In the genomic region with DNA sequence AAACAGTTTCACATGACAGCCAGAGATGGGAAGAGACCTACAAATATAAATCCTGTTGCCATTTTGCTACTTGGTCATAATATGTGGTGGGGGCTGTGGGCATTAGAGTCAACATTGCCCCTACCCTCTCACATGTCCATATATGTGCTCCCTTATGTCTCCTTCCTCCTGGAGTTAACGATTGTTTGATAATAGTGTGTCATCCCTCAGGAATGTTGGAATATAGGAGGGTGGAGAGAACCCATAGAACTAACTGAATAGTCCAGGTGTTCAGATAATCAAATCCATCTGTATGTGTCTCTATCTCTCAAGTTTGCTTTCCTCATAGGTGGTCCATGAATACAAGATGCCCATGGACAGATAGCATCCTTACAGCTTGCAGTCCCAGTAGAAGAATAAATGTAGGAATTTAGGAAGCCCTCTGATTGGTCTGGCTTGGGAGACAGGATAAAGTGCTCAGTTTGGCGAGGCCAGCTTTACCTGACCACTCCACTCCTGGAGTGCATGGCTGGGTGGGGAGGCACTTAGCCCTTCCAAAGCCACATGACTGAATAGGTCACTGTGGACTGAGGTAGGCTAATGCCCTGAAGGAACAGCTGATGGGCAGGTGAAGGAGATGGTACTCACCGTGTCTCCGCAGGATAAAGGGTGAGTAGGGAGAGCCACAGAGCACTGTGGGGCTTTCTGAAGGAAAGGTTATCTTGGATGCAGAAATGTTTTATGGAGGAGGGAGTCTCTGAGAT, we compare ENCODE assay signal across 29 cellular contexts.
DNase-seq lines count a peak whose midpoint lies in the region; ATAC-seq and TF ChIP-seq lines count a peak whose summit lies in the region.
"Had no signal": no experiment of that assay in that cellular context is flagged by ENCODE, and none has a peak within 500 bp of the region (broad histone marks: within the 10 kb centered on the region; RNA-seq: fewer than 3 reads in every experiment).

No MANE protein-coding gene starts in this region.

- H3F3A ChIP-seq in PC-3 (ENCODE audit: low read length, unreplicated experiment) = no peaks in the 10 kb centered on the region

- H3K27me3 ChIP-seq in PC-3 (ENCODE audit: low read length) (no peaks in the 10 kb centered on the region), hepatocyte (no peaks in the 10 kb centered on the region)
- H3K27me3 ChIP-seq: BLaER1 treated with 17β-estradiol and CSF1 and Interleukin-3, amounts not matched to agents 10 nM and 100 nM; breast epithelium; right lobe of liver; tibial nerve had no signal

- peaks cover 14% of the 10 kb centered on the region for H3K27me3 Mint-ChIP-seq in stimulated activated memory B cell treated with anti-CD40 and anti-IgM and Interleukin-4, amounts not matched to agents 10 μg/mL and 1 μg/mL and 100 μg/mL, for 72 hours
- H3K27me3 Mint-ChIP-seq in naive thymus-derived CD8-positive, alpha-beta T cell = peaks cover 4 to 20% (median 7%) of the 10 kb centered on the region in 5 donors

- DNase-seq in ELR (ENCODE audit: low read depth) (peak; percentile 21), PC-3 (peak; percentile 88), hepatocyte (ENCODE audit: low spot score) (no peak), posterior cingulate gyrus (no peak)
- DNase-seq in naive thymus-derived CD8-positive, alpha-beta T cell = no peak
- DNase-seq: activated CD4-positive, alpha-beta T cell treated with anti-CD3 and anti-CD28 coated beads for 36 hours; activated CD8-positive, alpha-beta T cell treated with anti-CD3 and anti-CD28 coated beads, Interleukin-2, amount 10 ng/mL, durations not matched to agents 7 days and 5 days; amygdala; GF-D8; HCEC 1CT; hypothalamus; Kasumi-1; left lung; naive B cell; NCI-H146; NCI-H2171 treated with DMSO at 0.1 percent for 48 hours; NCI-H524 treated with DMSO at 0.1 percent for 48 hours; right lobe of liver had no signal

- H3K36me3 ChIP-seq in PC-3 (ENCODE audit: low read depth, low read length) (no peaks in the 10 kb centered on the region), hepatocyte (replicated peaks; ENCODE audit: insufficient read depth, low read depth) (no peaks in the 10 kb centered on the region)
- H3K36me3 ChIP-seq: BLaER1 treated with 17β-estradiol and CSF1 and Interleukin-3, amounts not matched to agents 10 nM and 100 nM; breast epithelium; gastroesophageal sphincter; left lung; neutrophil; right lobe of liver; tibial nerve had no signal

- ATAC-seq in PC-3 = peak; percentile 98
- peak; percentile 51 for ATAC-seq in stimulated activated memory B cell treated with anti-CD40 and anti-IgM and Interleukin-4, amounts not matched to agents 10 μg/mL and 1 μg/mL and 100 μg/mL, for 72 hours
- no peak for ATAC-seq in naive thymus-derived CD8-positive, alpha-beta T cell
- no peak for ATAC-seq in GM21723 (IDR thresholded peaks at IDR 0.05; ENCODE audit: unreplicated experiment)
- ATAC-seq: activated CD4-positive, alpha-beta T cell treated with anti-CD3 and anti-CD28 coated beads for 36 hours; activated CD8-positive, alpha-beta T cell treated with anti-CD3 and anti-CD28 coated beads, Interleukin-2, amount 10 ng/mL, durations not matched to agents 7 days and 5 days; gastroesophageal sphincter; left lung; Panc1; right lobe of liver had no signal

- CTCF ChIA-PET in PC-3 (lab: Charles Lee) = no interaction called here

- no TSS peak for BruUV-seq in PC-3 (replicated peaks; lab: Mats Ljungman, UMichigan)

- peak overlapping the region; percentile 53 for H3K4me2 ChIP-seq in PC-3 (ENCODE audit: low read length)
- H3K4me2 ChIP-seq in hepatocyte = peak overlapping the region; percentile 15

- H3K4me1 Mint-ChIP-seq in stimulated activated memory B cell treated with anti-CD40 and anti-IgM and Interleukin-4, amounts not matched to agents 10 μg/mL and 1 μg/mL and 100 μg/mL, for 72 hours = no peaks in the 10 kb centered on the region
- no peaks in the 10 kb centered on the region for H3K4me1 Mint-ChIP-seq in naive thymus-derived CD8-positive, alpha-beta T cell
- H3K4me1 Mint-ChIP-seq: activated CD4-positive, alpha-beta T cell treated with anti-CD3 and anti-CD28 coated beads for 36 hours; activated naive CD4-positive, alpha-beta T cell treated with anti-CD3 and anti-CD28 coated beads, Interleukin-2, amount 50 U/mL, for 24 hours; naive B cell had no signal

- H3K27ac Mint-ChIP-seq in stimulated activated memory B cell treated with anti-CD40 and anti-IgM and Interleukin-4, amounts not matched to agents 10 μg/mL and 1 μg/mL and 100 μg/mL, for 72 hours = no peak overlapping the region
- H3K27ac Mint-ChIP-seq in naive thymus-derived CD8-positive, alpha-beta T cell = no peak overlapping the region
- H3K27ac Mint-ChIP-seq: activated CD4-positive, alpha-beta T cell treated with anti-CD3 and anti-CD28 coated beads for 36 hours; activated CD8-positive, alpha-beta T cell treated with anti-CD3 and anti-CD28 coated beads, Interleukin-2, amount 10 ng/mL, durations not matched to agents 7 days and 5 days; activated naive CD4-positive, alpha-beta T cell treated with anti-CD3 and anti-CD28 coated beads, Interleukin-2, amount 50 U/mL, for 24 hours; activated T-helper 2 cell treated with anti-CD3 and anti-CD28 coated beads, Interferon-gamma antibody, Interleukin-2, Interleukin-4, amounts not matched to agents 10 μg/mL and 5 μg/mL and 100 μg/mL, durations not matched to agents 14 hours and 24 hours and 36 hours; naive B cell had no signal

- TF ChIP-seq CTCF in PC-3 (conservative IDR thresholded peaks at IDR 0.05; ENCODE audit: low read depth, low read length) = no peak
- no peak for TF ChIP-seq CTCF in hepatocyte (IDR thresholded peaks at IDR 0.05; ENCODE audit: poor library complexity)

- H3K9me3 ChIP-seq in PC-3 (ENCODE audit: low read length) = 0 out of 2 replicates have a peak, but pooled peaks cover under 1% of the 10 kb centered on the region
- H3K9me3 ChIP-seq in hepatocyte (ENCODE audit: low read depth) = peaks cover 13% of the 10 kb centered on the region
- H3K9me3 ChIP-seq: breast epithelium, neutrophil had no signal

- H4K20me1 ChIP-seq in PC-3 (ENCODE audit: low read length) (no peaks in the 10 kb centered on the region), hepatocyte (ENCODE audit: insufficient read depth, poor library complexity, severe bottlenecking) (no peaks in the 10 kb centered on the region)
- H4K20me1 ChIP-seq: BLaER1 treated with 17β-estradiol and CSF1 and Interleukin-3, amounts not matched to agents 10 nM and 100 nM had no signal

- no peak overlapping the region for H3K4me3 Mint-ChIP-seq in stimulated activated memory B cell treated with anti-CD40 and anti-IgM and Interleukin-4, amounts not matched to agents 10 μg/mL and 1 μg/mL and 100 μg/mL, for 72 hours
- H3K4me3 Mint-ChIP-seq in naive thymus-derived CD8-positive, alpha-beta T cell = no peak overlapping the region
- H3K4me3 Mint-ChIP-seq: activated CD4-positive, alpha-beta T cell treated with anti-CD3 and anti-CD28 coated beads for 36 hours; activated CD8-positive, alpha-beta T cell treated with anti-CD3 and anti-CD28 coated beads, Interleukin-2, amount 10 ng/mL, durations not matched to agents 7 days and 5 days; activated naive CD4-positive, alpha-beta T cell treated with anti-CD3 and anti-CD28 coated beads, Interleukin-2, amount 50 U/mL, for 24 hours; naive B cell had no signal

- 78% methylated on average over 4 of the region's 4 CpGs for WGBS in hepatocyte (ENCODE audit: low lambda C conversion rate, missing lambda C conversion rate)

- H3K4me3 ChIP-seq in PC-3 (ENCODE audit: low read length) (no peak overlapping the region), hepatocyte (no peak overlapping the region)
- H3K4me3 ChIP-seq: BLaER1 treated with 17β-estradiol and CSF1 and Interleukin-3, amounts not matched to agents 10 nM and 100 nM; breast epithelium; gastroesophageal sphincter; left lung; right lobe of liver; tibial nerve had no signal

- intact Hi-C loops in PC-3 (cut with micrococcal nuclease) (no loop called here), posterior cingulate gyrus (cut with DNase I) (no loop called here)

- H3K9me3 Mint-ChIP-seq in stimulated activated memory B cell treated with anti-CD40 and anti-IgM and Interleukin-4, amounts not matched to agents 10 μg/mL and 1 μg/mL and 100 μg/mL, for 72 hours = peaks cover 12% of the 10 kb centered on the region
- peaks cover 7 to 27% (median 15%) of the 10 kb centered on the region in 9 donors for H3K9me3 Mint-ChIP-seq in naive thymus-derived CD8-positive, alpha-beta T cell

- H3K4me1 ChIP-seq in PC-3 (ENCODE audit: insufficient read depth, low read length) = peaks cover 23% of the 10 kb centered on the region
- peaks cover 10% of the 10 kb centered on the region for H3K4me1 ChIP-seq in hepatocyte (ENCODE audit: insufficient read depth)
- H3K4me1 ChIP-seq: breast epithelium, gastroesophageal sphincter, left lung, right lobe of liver had no signal

- H3K9me2 ChIP-seq in PC-3 (replicated peaks; ENCODE audit: low read length) (no peaks in the 10 kb centered on the region), hepatocyte (replicated peaks; ENCODE audit: insufficient read depth) (no peaks in the 10 kb centered on the region)

- H2AFZ ChIP-seq in PC-3 (ENCODE audit: low read length) (no peak overlapping the region), hepatocyte (no peak overlapping the region)

- H3K36me3 Mint-ChIP-seq in stimulated activated memory B cell treated with anti-CD40 and anti-IgM and Interleukin-4, amounts not matched to agents 10 μg/mL and 1 μg/mL and 100 μg/mL, for 72 hours = no peaks in the 10 kb centered on the region
- peaks cover 0 to 20% (median 0%) of the 10 kb centered on the region in 3 donors for H3K36me3 Mint-ChIP-seq in naive thymus-derived CD8-positive, alpha-beta T cell
- H3K36me3 Mint-ChIP-seq: activated naive CD4-positive, alpha-beta T cell treated with anti-CD3 and anti-CD28 coated beads, Interleukin-2, amount 50 U/mL, for 24 hours had no signal

- no peaks in the 10 kb centered on the region for H3K79me2 ChIP-seq in PC-3 (ENCODE audit: low read length)
- H3K79me2 ChIP-seq in hepatocyte = no peaks in the 10 kb centered on the region

- H3K27ac ChIP-seq in PC-3 (ENCODE audit: low read length) (no peak overlapping the region), hepatocyte (peak overlapping the region; percentile 36)
- H3K27ac ChIP-seq: BLaER1 treated with 17β-estradiol and CSF1 and Interleukin-3, amounts not matched to agents 10 nM and 100 nM; breast epithelium; gastroesophageal sphincter; left lung; neutrophil; right lobe of liver; tibial nerve; VCaP had no signal

- POLR2A ChIA-PET in PC-3 (lab: Charles Lee; ENCODE audit: unreplicated experiment) = no interaction called here
- POLR2A ChIA-PET in naive thymus-derived CD8-positive, alpha-beta T cell (lab: Charles Lee) = no interaction called here

- no peak overlapping the region for H3K9ac ChIP-seq in PC-3 (ENCODE audit: low read length)
- H3K9ac ChIP-seq: BLaER1 treated with 17β-estradiol and CSF1 and Interleukin-3, amounts not matched to agents 10 nM and 100 nM had no signal

Comparison
In these comparisons a context has a peak if more than half of its experiments do, and no peak if none do; other contexts are left out.
1. DNase-seq: peak in ELR (single experiment) and PC-3 (single experiment); none in hepatocyte (single experiment), posterior cingulate gyrus (0 of 10) and naive thymus-derived CD8-positive, alpha-beta T cell (0 of 10).
2. ATAC-seq: peak in PC-3 (single experiment) and stimulated activated memory B cell treated with anti-CD40 and anti-IgM and Interleukin-4, amounts not matched to agents 10 μg/mL and 1 μg/mL and 100 μg/mL, for 72 hours (single experiment); none in naive thymus-derived CD8-positive, alpha-beta T cell (0 of 2) and GM21723 (single experiment).